Comparison of ENCODE assay signal across 8 cellular contexts in the genomic region with DNA sequence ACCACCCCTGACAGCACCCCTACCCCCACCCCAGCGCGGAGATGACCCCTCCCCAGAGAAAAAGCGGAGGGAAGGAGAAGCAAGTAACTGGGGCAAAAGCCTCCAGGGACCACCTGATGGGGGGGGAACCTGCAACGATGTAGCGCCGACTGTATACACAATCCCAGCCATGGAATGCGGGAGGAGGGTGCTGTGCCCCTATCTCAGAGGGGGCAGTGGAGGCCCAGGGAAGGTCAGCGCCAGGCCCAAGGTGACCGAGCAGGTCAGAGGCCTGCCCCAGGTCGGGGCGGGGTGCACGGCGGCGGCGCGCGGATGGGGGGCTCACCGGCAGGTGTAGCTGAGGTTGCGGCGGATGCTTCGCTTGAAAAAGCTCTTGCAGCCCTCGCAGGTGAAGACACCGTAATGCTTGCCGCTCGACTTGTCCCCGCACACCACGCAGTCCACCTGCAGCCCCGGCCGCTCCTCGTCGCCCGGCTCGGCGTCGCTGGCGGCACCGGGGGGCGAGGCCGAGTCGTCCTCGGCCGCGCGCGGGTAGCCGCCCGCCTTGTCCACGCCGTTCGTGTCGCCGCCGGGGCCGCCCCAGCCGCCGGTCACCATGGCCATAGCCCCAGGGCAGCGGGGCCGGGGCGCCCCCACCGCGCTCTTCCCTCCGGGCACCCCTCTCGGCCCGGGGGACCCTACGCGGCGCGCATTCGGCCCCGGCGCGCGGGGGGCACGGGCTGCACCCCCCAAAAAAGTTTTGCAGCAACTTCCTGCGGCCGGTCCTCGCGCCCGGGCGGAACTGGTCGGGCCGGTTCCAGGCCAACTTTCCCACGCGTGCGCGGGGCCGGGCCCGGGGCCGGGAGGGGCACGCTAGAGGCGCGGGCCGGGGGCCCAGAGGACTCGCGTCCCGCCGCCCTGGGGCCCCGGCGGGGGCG. TPM values are rescaled to one million over a fixed set of nuclear protein-coding genes. Genes with fewer than 3 reads are reported as not detected.
DNase-seq lines count a peak whose midpoint lies in the region; ATAC-seq and TF ChIP-seq lines count a peak whose summit lies in the region.

No MANE protein-coding gene starts in this region.

- WGBS in thymus, result 5% methylated on average over 100 of the region's 100 CpGs

- H3K27me3 ChIP-seq in ascending aorta, result no peaks in the 10 kb centered on the region
- H3K27me3 ChIP-seq in thymus (ENCODE audit: control insufficient read depth, insufficient read depth), result peaks cover 36% of the 10 kb centered on the region

- H3K9me3 ChIP-seq in ascending aorta, result no peaks in the 10 kb centered on the region
- no peaks in the 10 kb centered on the region for H3K9me3 ChIP-seq in thymus (ENCODE audit: control insufficient read depth)

- no peak for TF ChIP-seq CTCF in ascending aorta (IDR thresholded peaks at IDR 0.05)

- peak overlapping the region; percentile 90 to 97 for H3K4me3 ChIP-seq in ascending aorta
- peak overlapping the region; percentile 72 for H3K4me3 ChIP-seq in thymus (ENCODE audit: low read length)

- ATAC-seq in HG03175 (IDR thresholded peaks at IDR 0.05; ENCODE audit: unreplicated experiment), result peak; percentile 15

- H3K36me3 ChIP-seq in ascending aorta (peaks cover 0 to 4% of the 10 kb centered on the region in 2 donors), thymus (ENCODE audit: control insufficient read depth, insufficient read depth) (no peaks in the 10 kb centered on the region)

- H3K4me1 ChIP-seq in ascending aorta (peaks cover 3 to 32% of the 10 kb centered on the region in 2 donors), thymus (ENCODE audit: control insufficient read depth, insufficient read depth, low read length) (peaks cover 4% of the 10 kb centered on the region)

- peak; percentile 20 for DNase-seq in ELR (ENCODE audit: low read depth)
- DNase-seq in ascending aorta (ENCODE audit: low spot score in 2 of 2), result no peak
- DNase-seq in left kidney (ENCODE audit: low read depth, low spot score), result peak; percentile 42
- DNase-seq in stimulated activated naive CD4-positive, alpha-beta T cell treated with Interleukin-2 at 50 U/mL for 16 hours (lab: John Stamatoyannopoulos, UW), result no peak
- no peak for DNase-seq in OCI-M2 (lab: John Stamatoyannopoulos, UW; ENCODE audit: unreplicated experiment)
- no peak for DNase-seq in SHP77 (lab: John Stamatoyannopoulos, UW)

- intact Hi-C loops in ascending aorta (cut with DNase I), result loop anchor here (1.0 to 5.0 kb wide), 4 partner anchors 19 to 170 kb away; partner anchors contain the start of genes ABHD8, HAUS8, MYO9B and OCEL1

- H3K27ac ChIP-seq in ascending aorta (peak overlapping the region; percentile 78 to 85), thymus (ENCODE audit: low read depth) (peak overlapping the region; percentile 42)

RNA-seq across cellular contexts. Expression of gene NR2F6, which starts 0.8 kb away (rescaled TPM):
- 181 TPM for total RNA-seq in ascending aorta
- polyA plus RNA-seq in thymus, result 15.0 TPM

RNA-seq across cellular contexts. Expression of gene OCEL1, which starts 18.9 kb away (rescaled TPM):
- 13.7 TPM for total RNA-seq in ascending aorta
- polyA plus RNA-seq in thymus, result 24.8 TPM

RNA-seq across cellular contexts. Expression of gene USHBP1, which starts 19.7 kb away (rescaled TPM):
- total RNA-seq in ascending aorta, result 12.3 TPM
- polyA plus RNA-seq in thymus, result 4.4 TPM

RNA-seq across cellular contexts. Expression of gene BABAM1, which starts 22.4 kb away (rescaled TPM):
- 85.5 TPM for total RNA-seq in ascending aorta
- 94.4 TPM for polyA plus RNA-seq in thymus

RNA-seq across cellular contexts. Expression of gene USE1, which starts 29.7 kb away (rescaled TPM):
- 234 TPM for total RNA-seq in ascending aorta
- 52.9 TPM for polyA plus RNA-seq in thymus

Comparison
In these comparisons a context has a peak if more than half of its experiments do, and no peak if none do; other contexts are left out.
1. DNase-seq: peak in ELR (single experiment) and left kidney (single experiment); none in ascending aorta (0 of 2), stimulated activated naive CD4-positive, alpha-beta T cell treated with Interleukin-2 at 50 U/mL for 16 hours (single experiment), OCI-M2 (single experiment) and SHP77 (0 of 2).